Comparison of ENCODE assay signal across 1 cellular context in the genomic region with DNA sequence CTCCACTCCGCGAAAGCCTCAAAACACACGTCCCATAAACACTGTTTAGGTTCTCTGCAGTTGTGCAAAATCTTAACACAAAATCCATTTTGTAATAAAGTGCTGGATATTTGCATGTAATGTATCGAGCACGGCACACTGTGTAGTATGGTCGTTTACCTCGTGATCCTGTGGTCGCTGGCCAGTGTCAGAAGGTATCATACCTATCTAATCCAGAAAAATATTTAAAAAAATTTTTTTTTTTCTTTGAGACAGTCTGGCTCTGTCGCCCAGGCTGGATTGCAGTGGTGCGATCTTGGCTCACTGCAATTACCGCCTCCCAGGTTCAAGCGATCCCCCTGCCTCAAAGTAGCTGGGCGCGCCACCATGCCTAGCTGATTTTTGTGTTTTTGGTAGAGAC.
TF ChIP-seq lines count a peak whose summit lies in the region.

No MANE protein-coding gene starts in this region.

TF ChIP-seq in HepG2, 621 proteins besides CTCF, POLR2A, EP300 and RAD21:
- TF ChIP-seq ZNF605 (CRISPR knock-in tag; IDR thresholded peaks at IDR 0.05), result no peak
- TF ChIP-seq ZNF747 (CRISPR knock-in tag; IDR thresholded peaks at IDR 0.05; ENCODE audit: borderline replicate concordance), result no peak
- TF ChIP-seq U2AF1 (optimal IDR thresholded peaks at IDR 0.05; ENCODE audit: low read depth, low read length), result peak; percentile 11
- TF ChIP-seq, protein P1, sequence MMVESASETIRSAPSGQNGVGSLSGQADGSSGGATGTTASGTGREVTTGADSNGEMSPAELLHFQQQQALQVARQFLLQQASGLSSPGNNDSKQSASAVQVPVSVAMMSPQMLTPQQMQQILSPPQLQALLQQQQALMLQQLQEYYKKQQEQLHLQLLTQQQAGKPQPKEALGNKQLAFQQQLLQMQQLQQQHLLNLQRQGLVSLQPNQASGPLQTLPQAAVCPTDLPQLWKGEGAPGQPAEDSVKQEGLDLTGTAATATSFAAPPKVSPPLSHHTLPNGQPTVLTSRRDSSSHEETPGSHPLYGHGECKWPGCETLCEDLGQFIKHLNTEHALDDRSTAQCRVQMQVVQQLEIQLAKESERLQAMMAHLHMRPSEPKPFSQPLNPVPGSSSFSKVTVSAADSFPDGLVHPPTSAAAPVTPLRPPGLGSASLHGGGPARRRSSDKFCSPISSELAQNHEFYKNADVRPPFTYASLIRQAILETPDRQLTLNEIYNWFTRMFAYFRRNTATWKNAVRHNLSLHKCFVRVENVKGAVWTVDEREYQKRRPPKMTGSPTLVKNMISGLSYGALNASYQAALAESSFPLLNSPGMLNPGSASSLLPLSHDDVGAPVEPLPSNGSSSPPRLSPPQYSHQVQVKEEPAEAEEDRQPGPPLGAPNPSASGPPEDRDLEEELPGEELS (CRISPR knock-in tag; IDR thresholded peaks at IDR 0.05), result 0 out of 2 replicates have a peak, but pooled peaks have one; percentile 0
- no peak for TF ChIP-seq ZNF678 (CRISPR knock-in tag; IDR thresholded peaks at IDR 0.05)
- TF ChIP-seq GABPA (IDR thresholded peaks at IDR 0.05; ENCODE audit: low read depth, low read length), result no peak
- TF ChIP-seq GABPA (CRISPR knock-in tag; IDR thresholded peaks at IDR 0.05; ENCODE audit: low read depth), result no peak
- no peak for TF ChIP-seq SAFB2 (CRISPR knock-in tag; IDR thresholded peaks at IDR 0.05; ENCODE audit: borderline replicate concordance, low read depth)
- TF ChIP-seq, protein P2, sequence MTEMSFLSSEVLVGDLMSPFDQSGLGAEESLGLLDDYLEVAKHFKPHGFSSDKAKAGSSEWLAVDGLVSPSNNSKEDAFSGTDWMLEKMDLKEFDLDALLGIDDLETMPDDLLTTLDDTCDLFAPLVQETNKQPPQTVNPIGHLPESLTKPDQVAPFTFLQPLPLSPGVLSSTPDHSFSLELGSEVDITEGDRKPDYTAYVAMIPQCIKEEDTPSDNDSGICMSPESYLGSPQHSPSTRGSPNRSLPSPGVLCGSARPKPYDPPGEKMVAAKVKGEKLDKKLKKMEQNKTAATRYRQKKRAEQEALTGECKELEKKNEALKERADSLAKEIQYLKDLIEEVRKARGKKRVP (CRISPR knock-in tag; IDR thresholded peaks at IDR 0.05), result no peak
- no peak for TF ChIP-seq CREB1 (IDR thresholded peaks at IDR 0.05)
- no peak for TF ChIP-seq CREB1 (CRISPR knock-in tag; IDR thresholded peaks at IDR 0.05)
- TF ChIP-seq LCORL (IDR thresholded peaks at IDR 0.05), result no peak
- TF ChIP-seq LCORL (CRISPR knock-in tag; IDR thresholded peaks at IDR 0.05), result no peak
- no peak for TF ChIP-seq NCOA1 (CRISPR knock-in tag; IDR thresholded peaks at IDR 0.05)
- no peak for TF ChIP-seq EHMT2 (IDR thresholded peaks at IDR 0.05; ENCODE audit: borderline replicate concordance, low read depth, low read length)
- TF ChIP-seq ZNF614 (CRISPR knock-in tag; IDR thresholded peaks at IDR 0.05; ENCODE audit: borderline replicate concordance), result no peak
- TF ChIP-seq FOSL2 (CRISPR knock-in tag; IDR thresholded peaks at IDR 0.05), result no peak
- TF ChIP-seq TCF12 (IDR thresholded peaks at IDR 0.05), result no peak
- no peak for TF ChIP-seq TCF12 (CRISPR knock-in tag; IDR thresholded peaks at IDR 0.05)
- TF ChIP-seq NCOA2 (CRISPR knock-in tag; IDR thresholded peaks at IDR 0.05), result no peak
- no peak for TF ChIP-seq ZNF660 (CRISPR knock-in tag; IDR thresholded peaks at IDR 0.05; ENCODE audit: borderline replicate concordance, low read depth)
- no peak for TF ChIP-seq AGO2 (optimal IDR thresholded peaks at IDR 0.05; ENCODE audit: low read depth, low read length)
- TF ChIP-seq, protein P3, sequence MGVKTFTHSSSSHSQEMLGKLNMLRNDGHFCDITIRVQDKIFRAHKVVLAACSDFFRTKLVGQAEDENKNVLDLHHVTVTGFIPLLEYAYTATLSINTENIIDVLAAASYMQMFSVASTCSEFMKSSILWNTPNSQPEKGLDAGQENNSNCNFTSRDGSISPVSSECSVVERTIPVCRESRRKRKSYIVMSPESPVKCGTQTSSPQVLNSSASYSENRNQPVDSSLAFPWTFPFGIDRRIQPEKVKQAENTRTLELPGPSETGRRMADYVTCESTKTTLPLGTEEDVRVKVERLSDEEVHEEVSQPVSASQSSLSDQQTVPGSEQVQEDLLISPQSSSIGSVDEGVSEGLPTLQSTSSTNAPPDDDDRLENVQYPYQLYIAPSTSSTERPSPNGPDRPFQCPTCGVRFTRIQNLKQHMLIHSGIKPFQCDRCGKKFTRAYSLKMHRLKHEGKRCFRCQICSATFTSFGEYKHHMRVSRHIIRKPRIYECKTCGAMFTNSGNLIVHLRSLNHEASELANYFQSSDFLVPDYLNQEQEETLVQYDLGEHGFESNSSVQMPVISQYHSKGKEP (CRISPR knock-in tag; IDR thresholded peaks at IDR 0.05), result no peak
- no peak for TF ChIP-seq ZNF570 (CRISPR knock-in tag; IDR thresholded peaks at IDR 0.05; ENCODE audit: borderline replicate concordance)
- TF ChIP-seq PRPF4 (IDR thresholded peaks at IDR 0.05; ENCODE audit: low read depth, low read length, poor library complexity, severe bottlenecking), result peak; percentile 49
TF ChIP-seq in HepG2: peak in this region for 3.
